ENCODE assay signal across 23 cellular contexts in the genomic region with DNA sequence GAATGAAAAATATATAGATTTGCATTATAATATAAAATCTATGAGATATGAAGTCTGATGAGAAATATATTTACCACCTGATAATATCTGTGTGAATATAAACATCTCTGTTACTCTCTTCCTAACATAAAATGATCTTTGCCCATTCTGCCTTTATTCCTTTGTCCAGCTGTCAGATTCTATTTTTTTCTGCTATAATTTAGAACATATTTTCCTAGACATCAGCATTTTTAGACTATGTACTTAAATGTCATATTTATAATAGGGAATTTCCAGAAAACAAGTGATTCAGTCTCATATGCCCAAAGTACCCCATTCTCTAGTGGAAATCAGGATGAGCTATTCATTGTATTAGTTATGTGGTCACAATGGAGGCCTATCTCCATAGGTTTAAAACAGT.
A peak's percentile ranks its signal among the peaks of the same experiment; 100 is the strongest.
DNase-seq lines count a peak whose midpoint lies in the region; ATAC-seq and TF ChIP-seq lines count a peak whose summit lies in the region.
"Had no signal": no experiment of that assay in that cellular context is flagged by ENCODE, and none has a peak within 500 bp of the region (broad histone marks: within the 10 kb centered on the region; RNA-seq: fewer than 3 reads in every experiment).

No MANE protein-coding gene starts in this region.

- H3K79me2 ChIP-seq in PC-3 (ENCODE audit: low read length) (no peaks in the 10 kb centered on the region), smooth muscle cell (ENCODE audit: low read depth) (no peaks in the 10 kb centered on the region)

- peak overlapping the region; percentile 17; the same call in 1 of the 2 replicates for H3K27ac ChIP-seq in PC-3 (ENCODE audit: low read length)
- peak overlapping the region in 3 of 4 donors; percentile 12 to 63 (median 37) for H3K27ac ChIP-seq in esophagus squamous epithelium
- peak overlapping the region; percentile 98 for H3K27ac ChIP-seq in smooth muscle cell (ENCODE audit: low read depth)
- H3K27ac ChIP-seq: BLaER1, GM23248, HL-60, Peyer's patch had no signal

- BruUV-seq in PC-3 (replicated peaks; lab: Mats Ljungman, UMichigan), result no TSS peak

- H3F3A ChIP-seq in PC-3 (ENCODE audit: low read length, unreplicated experiment) (no peaks in the 10 kb centered on the region), smooth muscle cell (ENCODE audit: low read depth) (peaks cover 27% of the 10 kb centered on the region)

- peak overlapping the region in 2 of 3 experiments; percentile 33 to 96 for H3K27ac Mint-ChIP-seq in nephron
- H3K27ac Mint-ChIP-seq: CD4-positive, CD25-positive, alpha-beta regulatory T cell had no signal

- intact Hi-C loops in PC-3 (cut with micrococcal nuclease) (no loop called here), esophagus squamous epithelium (cut with DNase I) (no loop called here)

- H3K9me3 ChIP-seq in PC-3 (ENCODE audit: low read length) (no peaks in the 10 kb centered on the region), esophagus squamous epithelium (no peaks in the 10 kb centered on the region), smooth muscle cell (replicated peaks; ENCODE audit: low read depth) (no peaks in the 10 kb centered on the region)
- H3K9me3 ChIP-seq: BLaER1, Peyer's patch had no signal

- POLR2A ChIA-PET in PC-3 (lab: Charles Lee; ENCODE audit: unreplicated experiment), result interaction anchor here (0.5 kb wide), 1 partner anchor 409 kb away, joined by 3 read pairs; no protein-coding TSS in a partner anchor

- H3K9me2 ChIP-seq in PC-3 (replicated peaks; ENCODE audit: low read length), result no peaks in the 10 kb centered on the region

- TF ChIP-seq POLR2A in esophagus squamous epithelium (IDR thresholded peaks at IDR 0.05), result no peak

- no peak for DNase-seq in PC-3
- no peak for DNase-seq in esophagus squamous epithelium (lab: John Stamatoyannopoulos, UW)
- DNase-seq in smooth muscle cell (lab: John Stamatoyannopoulos, UW; ENCODE audit: unreplicated experiment), result no peak
- no peak for DNase-seq in activated CD4-positive, alpha-beta T cell treated with anti-CD3 and anti-CD28 coated beads, Interleukin-2, amount 50 U/mL, for 1 hour
- DNase-seq: CD4-positive, CD25-positive, alpha-beta regulatory T cell; DMS153; DND-41; H7; NCI-H1092; NCI-H1417 treated with DMSO at 0.1 percent for 48 hours; NCI-H187; NCI-H2081 treated with DMSO at 0.1 percent for 48 hours; NCI-H2171; NCI-H226; NCI-H510A; Peyer's patch; SIG-M5 had no signal

- H3K4me2 ChIP-seq in PC-3 (ENCODE audit: low read length), result no peak overlapping the region
- H3K4me2 ChIP-seq in smooth muscle cell, result no peak overlapping the region
- H3K4me2 ChIP-seq: BLaER1 had no signal

- H3K36me3 Mint-ChIP-seq in nephron (ENCODE audit: low read depth), result no peaks in the 10 kb centered on the region

- H3K36me3 ChIP-seq in PC-3 (ENCODE audit: low read depth, low read length) (0 out of 2 replicates have a peak, but pooled peaks cover 4% of the 10 kb centered on the region), esophagus squamous epithelium (no peaks in the 10 kb centered on the region), smooth muscle cell (ENCODE audit: low read depth) (no peaks in the 10 kb centered on the region)
- H3K36me3 ChIP-seq: BLaER1, Peyer's patch had no signal

- H3K4me1 ChIP-seq in PC-3 (ENCODE audit: insufficient read depth, low read length) (peaks cover 33% of the 10 kb centered on the region), esophagus squamous epithelium (peaks cover 0 to 54% (median 34%) of the 10 kb centered on the region in 3 donors), smooth muscle cell (ENCODE audit: low read depth) (peaks cover 33% of the 10 kb centered on the region)
- H3K4me1 ChIP-seq: Peyer's patch had no signal

- H3K4me3 Mint-ChIP-seq in nephron, result no peak overlapping the region
- H3K4me3 Mint-ChIP-seq: CD4-positive, CD25-positive, alpha-beta regulatory T cell had no signal

- H4K20me1 ChIP-seq in PC-3 (ENCODE audit: low read length) (no peaks in the 10 kb centered on the region), smooth muscle cell (ENCODE audit: low read depth) (no peaks in the 10 kb centered on the region)
- H4K20me1 ChIP-seq: BLaER1 had no signal

- no peaks in the 10 kb centered on the region for H3K9me3 Mint-ChIP-seq in nephron
- H3K9me3 Mint-ChIP-seq: CD4-positive, CD25-positive, alpha-beta regulatory T cell had no signal

- peaks cover 36% of the 10 kb centered on the region for H3K4me1 Mint-ChIP-seq in nephron

- H3K9ac ChIP-seq in PC-3 (ENCODE audit: low read length) (no peak overlapping the region), smooth muscle cell (ENCODE audit: low read depth) (peak overlapping the region; percentile 46)
- H3K9ac ChIP-seq: BLaER1, GM23248 had no signal

- H2AFZ ChIP-seq in PC-3 (ENCODE audit: low read length) (no peak overlapping the region), smooth muscle cell (ENCODE audit: low read depth) (no peak overlapping the region)
- H2AFZ ChIP-seq: GM23248 had no signal

- H3K27me3 ChIP-seq in PC-3 (ENCODE audit: low read length), result no peaks in the 10 kb centered on the region
- H3K27me3 ChIP-seq in esophagus squamous epithelium, result no peaks in the 10 kb centered on the region
- no peaks in the 10 kb centered on the region for H3K27me3 ChIP-seq in smooth muscle cell (ENCODE audit: low read depth)
- H3K27me3 ChIP-seq: BLaER1, Peyer's patch had no signal

- H3K27me3 Mint-ChIP-seq in nephron (ENCODE audit: low read depth), result no peaks in the 10 kb centered on the region
- H3K27me3 Mint-ChIP-seq: CD4-positive, CD25-positive, alpha-beta regulatory T cell had no signal

- CTCF ChIA-PET in PC-3 (lab: Charles Lee), result no interaction called here

- H3K4me3 ChIP-seq in PC-3 (ENCODE audit: low read length) (no peak overlapping the region), esophagus squamous epithelium (no peak overlapping the region), smooth muscle cell (no peak overlapping the region)
- H3K4me3 ChIP-seq: BLaER1, GM23248, Peyer's patch had no signal

- ATAC-seq in PC-3 (no peak), GM21576 (IDR thresholded peaks at IDR 0.05; ENCODE audit: unreplicated experiment) (no peak), GM21529 (IDR thresholded peaks at IDR 0.05; ENCODE audit: unreplicated experiment) (no peak)

- TF ChIP-seq CTCF in PC-3 (conservative IDR thresholded peaks at IDR 0.05; ENCODE audit: low read depth, low read length) (no peak), esophagus squamous epithelium (IDR thresholded peaks at IDR 0.05) (no peak), nephron (IDR thresholded peaks at IDR 0.05; ENCODE audit: unreplicated experiment in 3 of 3) (no peak), smooth muscle cell (IDR thresholded peaks at IDR 0.05; ENCODE audit: borderline replicate concordance, insufficient read depth, poor library complexity, severe bottlenecking) (no peak)

Comparison
In these comparisons a context has a peak if more than half of its experiments do, and no peak if none do; other contexts are left out.
1. H3K27ac ChIP-seq: peak in every context shown above with its lines; median percentile 98 in smooth muscle cell; 37 in esophagus squamous epithelium; 17 in PC-3.